In genomic region chr7:51409934-51410333, GRCh38 we compare ENCODE assay signal across 3 cellular contexts.
DNase-seq lines count a peak whose midpoint lies in the region; ATAC-seq and TF ChIP-seq lines count a peak whose summit lies in the region.
"Not testable (repeated sequence)": the region's sequence is repeated elsewhere in the genome, so short reads cannot be mapped to it uniquely, and the experiment has no call there.

No MANE protein-coding gene starts in this region.

- H3K4me1 ChIP-seq in GM23338 (ENCODE audit: insufficient read depth) = not testable (repeated sequence)

- not testable (repeated sequence) for H3K9me2 ChIP-seq in GM23338 (ENCODE audit: insufficient read depth)

- not testable (repeated sequence) for H3K27ac ChIP-seq in GM23338 (ENCODE audit: low read depth)

- H3K36me3 ChIP-seq in GM23338 (ENCODE audit: insufficient read depth) = not testable (repeated sequence)

- not testable (repeated sequence) for H3K4me1 Mint-ChIP-seq in GM23338, nephron progenitor cell

- not testable (repeated sequence) for H3K27ac Mint-ChIP-seq in GM23338
- peak overlapping the region; percentile 55 for H3K27ac Mint-ChIP-seq in nephron progenitor cell

- H3K4me2 ChIP-seq in GM23338 = not testable (repeated sequence)

- not testable (repeated sequence) for ATAC-seq in GM23338

- not testable (repeated sequence) for H3K4me3 ChIP-seq in GM23338

- H3K27me3 Mint-ChIP-seq in GM23338 (ENCODE audit: insufficient read depth, low read depth, poor library complexity) = not testable (repeated sequence)
- peaks cover 11% of the 10 kb centered on the region for H3K27me3 Mint-ChIP-seq in nephron progenitor cell (ENCODE audit: low read depth, poor library complexity)

- H4K20me1 ChIP-seq in GM23338 (replicated peaks; ENCODE audit: insufficient read depth) = not testable (repeated sequence)

- not testable (repeated sequence) for H3K9me3 Mint-ChIP-seq in GM23338, nephron progenitor cell

- not testable (repeated sequence) for TF ChIP-seq EP300 in Ishikawa (IDR thresholded peaks at IDR 0.05; ENCODE audit: borderline replicate concordance)

- not testable (repeated sequence) for TF ChIP-seq CTCF in GM23338 (conservative IDR thresholded peaks at IDR 0.05; ENCODE audit: low read depth in 2 of 2); nephron progenitor cell (IDR thresholded peaks at IDR 0.05)

- H2AFZ ChIP-seq in GM23338 = not testable (repeated sequence)

- H3K79me2 ChIP-seq in GM23338 (replicated peaks; ENCODE audit: insufficient read depth) = not testable (repeated sequence)

- not testable (repeated sequence) for H3F3A ChIP-seq in GM23338 (replicated peaks; ENCODE audit: low read depth)

- H3K27me3 ChIP-seq in GM23338 (ENCODE audit: insufficient read depth) = not testable (repeated sequence)

- not testable (repeated sequence) for H3K4me3 Mint-ChIP-seq in GM23338, nephron progenitor cell

- H3K36me3 Mint-ChIP-seq in GM23338 (ENCODE audit: low read depth); nephron progenitor cell (ENCODE audit: low read depth): not testable (repeated sequence)

- not testable (repeated sequence) for TF ChIP-seq RAD21 in Ishikawa (IDR thresholded peaks at IDR 0.05; ENCODE audit: low read depth)

- DNase-seq in GM23338 (ENCODE audit: low spot score); nephron progenitor cell: not testable (repeated sequence)

TF ChIP-seq in GM23338, 12 proteins besides CTCF, POLR2A, EP300 and RAD21:
- TF ChIP-seq REST (IDR thresholded peaks at IDR 0.05; ENCODE audit: unreplicated experiment) = peak; percentile 48
TF ChIP-seq in GM23338: peak in this region for 1; not testable (repeated sequence) for 11.

TF ChIP-seq in Ishikawa, 13 proteins besides CTCF, POLR2A, EP300 and RAD21:
- peak; percentile 57 for TF ChIP-seq REST (IDR thresholded peaks at IDR 0.05; ENCODE audit: low read depth)
